Comparison of ENCODE assay signal across 11 cellular contexts in the genomic region with DNA sequence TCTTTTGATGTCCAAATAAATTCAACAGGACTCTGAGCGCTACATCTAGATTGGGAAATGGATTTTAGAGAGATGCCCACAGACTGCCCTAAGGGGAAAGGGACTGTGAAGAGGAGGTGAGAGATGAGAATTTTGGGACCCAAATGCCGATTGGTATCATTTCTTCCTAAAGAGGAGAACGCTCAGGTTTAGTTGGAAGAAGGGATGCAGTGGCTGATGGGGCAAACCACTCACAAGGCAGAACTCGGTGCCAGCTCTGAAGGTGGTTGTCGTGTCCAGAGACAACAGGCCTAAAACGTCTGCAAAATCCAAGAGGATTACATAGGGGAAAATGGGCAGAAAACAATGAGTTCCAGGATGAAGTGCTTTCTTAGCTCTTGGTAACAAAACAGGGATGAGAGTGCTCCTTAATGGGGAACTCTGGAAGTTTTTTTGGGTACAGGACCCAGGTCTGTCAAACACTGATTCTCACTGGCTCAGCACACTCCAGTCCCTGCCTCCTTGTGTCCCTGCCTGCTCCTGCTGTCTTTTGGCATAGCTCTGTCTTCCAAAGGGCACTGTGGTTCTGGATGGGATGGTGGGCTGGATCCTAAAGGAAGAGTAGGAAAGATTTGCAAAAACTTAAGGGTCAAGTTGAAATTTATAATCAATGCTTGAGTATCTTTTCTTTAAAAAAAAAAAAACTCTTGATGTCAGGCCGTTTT. TPM values are rescaled to one million over a fixed set of nuclear protein-coding genes. Genes with fewer than 3 reads are reported as not detected.
DNase-seq lines count a peak whose midpoint lies in the region; ATAC-seq and TF ChIP-seq lines count a peak whose summit lies in the region.
"Had no signal": no experiment of that assay in that cellular context is flagged by ENCODE, and none has a peak within 500 bp of the region (broad histone marks: within the 10 kb centered on the region; RNA-seq: fewer than 3 reads in every experiment).

No MANE protein-coding gene starts in this region.

- H2BK12ac ChIP-seq in mesenchymal stem cell (ENCODE audit: low read length in 2 of 2), result no peak overlapping the region

- no peak overlapping the region for H2BK5ac ChIP-seq in mesenchymal stem cell (ENCODE audit: low read depth, low read length, poor library complexity, severe bottlenecking)

- ATAC-seq in activated T-cell treated with anti-CD3 and anti-CD28 coated beads, Interleukin-2, amount 50 U/mL, for 72 hours (replicated peaks in 1 of 2), result no peak
- ATAC-seq in activated naive CD8-positive, alpha-beta T cell treated with anti-CD3 and anti-CD28 coated beads, Interleukin-2, amount 10 ng/mL, durations not matched to agents 7 days and 5 days (ENCODE audit: low read depth), result no peak
- no peak for ATAC-seq in GM21367 (IDR thresholded peaks at IDR 0.05; ENCODE audit: unreplicated experiment)

- H3K4me1 ChIP-seq in mesenchymal stem cell (ENCODE audit: control insufficient read depth, insufficient read depth, low read depth, low read length) (peaks cover 12% of the 10 kb centered on the region), testis (peaks cover 56% of the 10 kb centered on the region)

- peaks cover 7 to 13% of the 10 kb centered on the region in 2 donors for H3K36me3 Mint-ChIP-seq in activated T-cell treated with anti-CD3 and anti-CD28 coated beads, Interleukin-2, amount 50 U/mL, for 72 hours (ENCODE audit: insufficient read depth in 2 of 2)
- peaks cover 74% of the 10 kb centered on the region for H3K36me3 Mint-ChIP-seq in activated naive CD8-positive, alpha-beta T cell treated with anti-CD3 and anti-CD28 coated beads, Interleukin-2, amount 10 ng/mL, durations not matched to agents 7 days and 5 days

- no peak overlapping the region for H3K14ac ChIP-seq in mesenchymal stem cell (ENCODE audit: low read length in 2 of 2)

- no peak for DNase-seq in activated T-cell treated with anti-CD3 and anti-CD28 coated beads, Interleukin-2, amount 50 U/mL, for 72 hours
- DNase-seq in activated T-cell treated with anti-CD3 and anti-CD28 coated beads, Interleukin-2, amount 50 U/mL, for 48 hours, result no peak
- DNase-seq in activated naive CD8-positive, alpha-beta T cell treated with anti-CD3 and anti-CD28 coated beads, Interleukin-2, amount 10 ng/mL, durations not matched to agents 7 days and 5 days, result no peak
- DNase-seq in mesenchymal stem cell, result no peak
- DNase-seq in testis, result no peak
- no peak for DNase-seq in D341Med (ENCODE audit: low spot score)
- no peak for DNase-seq in RKO (ENCODE audit: low spot score)
- DNase-seq: activated T-cell treated with anti-CD3 and anti-CD28 coated beads for 4 hours; Peyer's patch; stimulated activated CD4-positive, alpha-beta T cell treated with anti-CD3 and anti-CD28 coated beads, Interleukin-2, amount 100 ng/mL, for 48 hours had no signal

- TF ChIP-seq CTCF in testis (IDR thresholded peaks at IDR 0.05), result no peak

- H3K4ac ChIP-seq in mesenchymal stem cell (ENCODE audit: low read depth in 1 of 2, low read length in 2 of 2), result no peak overlapping the region

- POLR2A ChIA-PET in activated naive CD8-positive, alpha-beta T cell treated with anti-CD3 and anti-CD28 coated beads, Interleukin-2, amount 10 ng/mL, durations not matched to agents 7 days and 5 days (lab: Charles Lee), result interaction anchor here (0.6 to 5.4 kb wide), 13 partner anchors 8 to 202 kb away, joined by 3 to 68 read pairs (median 4); a partner anchor contains a TSS

- WGBS in mesenchymal stem cell, result 98% methylated on average over 6 of the region's 7 CpGs
- WGBS in testis, 2 donors, result 78 to 87% methylated on average over 7 of the region's 7 CpGs

- H3K27me3 Mint-ChIP-seq in activated T-cell treated with anti-CD3 and anti-CD28 coated beads, Interleukin-2, amount 50 U/mL, for 72 hours (ENCODE audit: low read depth), result no peaks in the 10 kb centered on the region
- H3K27me3 Mint-ChIP-seq in activated naive CD8-positive, alpha-beta T cell treated with anti-CD3 and anti-CD28 coated beads, Interleukin-2, amount 10 ng/mL, durations not matched to agents 7 days and 5 days, result no peaks in the 10 kb centered on the region

- H3K9ac ChIP-seq in mesenchymal stem cell (ENCODE audit: low read length), result no peak overlapping the region

- peak overlapping the region; percentile 95 for H3K27ac Mint-ChIP-seq in activated T-cell treated with anti-CD3 and anti-CD28 coated beads, Interleukin-2, amount 50 U/mL, for 72 hours
- H3K27ac Mint-ChIP-seq in activated naive CD8-positive, alpha-beta T cell treated with anti-CD3 and anti-CD28 coated beads, Interleukin-2, amount 10 ng/mL, durations not matched to agents 7 days and 5 days, result peak overlapping the region; percentile 98

- H3K4me3 Mint-ChIP-seq in activated T-cell treated with anti-CD3 and anti-CD28 coated beads, Interleukin-2, amount 50 U/mL, for 72 hours, result peak overlapping the region; percentile 48 to 76
- H3K4me3 Mint-ChIP-seq in activated naive CD8-positive, alpha-beta T cell treated with anti-CD3 and anti-CD28 coated beads, Interleukin-2, amount 10 ng/mL, durations not matched to agents 7 days and 5 days, result peak overlapping the region; percentile 74

- peaks cover 76% of the 10 kb centered on the region for H3K4me1 Mint-ChIP-seq in activated T-cell treated with anti-CD3 and anti-CD28 coated beads, Interleukin-2, amount 50 U/mL, for 72 hours (ENCODE audit: low read depth)
- H3K4me1 Mint-ChIP-seq in activated naive CD8-positive, alpha-beta T cell treated with anti-CD3 and anti-CD28 coated beads, Interleukin-2, amount 10 ng/mL, durations not matched to agents 7 days and 5 days, result peaks cover 81% of the 10 kb centered on the region

- no peak overlapping the region for H2AFZ ChIP-seq in mesenchymal stem cell (ENCODE audit: low read depth, low read length)

- intact Hi-C loops in testis (cut with DNase I; ENCODE audit: low total_unique reads), result no loop called here

- H2BK15ac ChIP-seq in mesenchymal stem cell (ENCODE audit: low read depth, poor library complexity, severe bottlenecking), result no peak overlapping the region

- H3K27me3 ChIP-seq in mesenchymal stem cell (ENCODE audit: control insufficient read depth in 1 of 2, insufficient read depth in 1 of 2, low read length in 2 of 2), result no peaks in the 10 kb centered on the region
- H3K27me3 ChIP-seq in testis, result no peaks in the 10 kb centered on the region
- H3K27me3 ChIP-seq: Peyer's patch had no signal

- no peak overlapping the region for H4K91ac ChIP-seq in mesenchymal stem cell (ENCODE audit: low read length)

- no peak overlapping the region for H3K4me3 ChIP-seq in mesenchymal stem cell (ENCODE audit: insufficient read depth in 1 of 2, low read depth in 1 of 2, low read length in 2 of 2)
- no peak overlapping the region for H3K4me3 ChIP-seq in testis
- H3K4me3 ChIP-seq: Peyer's patch had no signal

- peaks cover 16% of the 10 kb centered on the region for H3K79me1 ChIP-seq in mesenchymal stem cell (replicated peaks; ENCODE audit: low read length, poor library complexity, severe bottlenecking)

- H4K8ac ChIP-seq in mesenchymal stem cell (ENCODE audit: low read length), result no peak overlapping the region

- H2AK5ac ChIP-seq in mesenchymal stem cell (ENCODE audit: low read length, severe bottlenecking), result peak overlapping the region; percentile 95

- peak overlapping the region; percentile 35 for H2BK120ac ChIP-seq in mesenchymal stem cell (ENCODE audit: low read depth, low read length)

- H3K9me3 Mint-ChIP-seq in activated T-cell treated with anti-CD3 and anti-CD28 coated beads, Interleukin-2, amount 50 U/mL, for 72 hours, result no peaks in the 10 kb centered on the region
- H3K9me3 Mint-ChIP-seq in activated naive CD8-positive, alpha-beta T cell treated with anti-CD3 and anti-CD28 coated beads, Interleukin-2, amount 10 ng/mL, durations not matched to agents 7 days and 5 days, result no peaks in the 10 kb centered on the region

- H3K9me3 ChIP-seq in mesenchymal stem cell (ENCODE audit: control insufficient read depth, low read length) (no peaks in the 10 kb centered on the region), testis (no peaks in the 10 kb centered on the region)
- H3K9me3 ChIP-seq: Peyer's patch had no signal

- no peak overlapping the region for H3K18ac ChIP-seq in mesenchymal stem cell (ENCODE audit: low read depth in 1 of 2, low read length in 2 of 2)

- no peak overlapping the region for H3K4me2 ChIP-seq in mesenchymal stem cell (ENCODE audit: low read length, poor library complexity, severe bottlenecking)

- H3K23ac ChIP-seq in mesenchymal stem cell (ENCODE audit: low read length in 2 of 2), result no peak overlapping the region

- H3K36me3 ChIP-seq in mesenchymal stem cell (ENCODE audit: control insufficient read depth in 1 of 2, insufficient read depth in 2 of 2, low read depth in 1 of 2, low read length in 2 of 2) (peaks cover 0 to 14% of the 10 kb centered on the region in 2 experiments), testis (ENCODE audit: low read depth, missing control alignments) (no peaks in the 10 kb centered on the region)

- TF ChIP-seq POLR2A in testis (IDR thresholded peaks at IDR 0.05), result no peak

- H3K27ac ChIP-seq in mesenchymal stem cell (ENCODE audit: low read length, poor library complexity, severe bottlenecking) (peak overlapping the region; percentile 81), testis (peak overlapping the region; percentile 6 to 70)

RNA-seq across cellular contexts. Expression of a gene that starts 29.0 kb away (rescaled TPM):
- 10 to 100 TPM; 20.8 to 36.4 TPM for total RNA-seq in activated T-cell treated with anti-CD3 and anti-CD28 coated beads, Interleukin-2, amount 50 U/mL, for 72 hours
- total RNA-seq in activated naive CD8-positive, alpha-beta T cell treated with anti-CD3 and anti-CD28 coated beads, Interleukin-2, amount 10 ng/mL, durations not matched to agents 7 days and 5 days, result 10 to 100 TPM; 72.2 to 80.8 TPM
- 6.1 TPM for polyA plus RNA-seq in mesenchymal stem cell (2013, experiment 1 of 2)
- 6.1 TPM for polyA plus RNA-seq in mesenchymal stem cell (2013, experiment 2 of 2)
- 10 to 100 TPM; 31.8 to 67.0 TPM for total RNA-seq in testis
- polyA plus RNA-seq in testis (ENCODE audit: insufficient read depth, low read depth, low replicate concordance), result 21.0 TPM
